In the genomic region with DNA sequence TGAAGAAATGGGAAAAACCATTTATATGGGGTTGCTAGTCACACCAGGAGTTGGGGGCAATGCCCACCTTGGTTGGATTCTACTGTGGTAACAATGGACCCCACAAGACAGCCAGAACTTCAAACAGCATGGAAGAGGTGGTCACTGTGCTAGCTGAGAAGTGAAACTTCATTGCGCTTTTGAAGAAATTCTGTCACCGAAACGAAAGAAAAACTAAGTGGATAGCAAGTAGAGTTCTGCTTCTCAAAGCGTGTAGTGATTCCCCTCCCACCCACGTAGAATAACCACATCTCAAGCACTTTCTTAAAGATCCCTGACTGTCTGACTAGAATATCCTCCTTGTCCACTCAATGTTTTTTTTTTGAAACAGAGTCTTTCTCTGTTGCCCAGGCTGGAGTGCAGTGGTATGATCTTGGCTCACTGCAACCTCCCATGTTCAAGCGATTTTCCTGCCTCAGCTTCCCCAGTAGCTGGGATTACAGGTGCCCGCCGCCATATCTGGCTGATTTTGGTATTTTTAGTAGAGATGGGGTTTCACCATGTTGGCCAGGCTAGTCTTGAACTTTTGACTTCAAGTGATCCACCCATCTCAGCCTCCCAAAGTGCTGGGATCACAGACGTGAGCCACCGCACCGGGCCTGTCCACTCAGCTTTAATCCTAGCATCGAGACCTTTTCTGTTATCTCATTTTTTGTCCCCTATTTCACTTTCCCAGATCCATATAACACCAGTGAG, we compare ENCODE assay signal across 11 cellular contexts. TPM values are rescaled to one million over a fixed set of nuclear protein-coding genes. Genes with fewer than 3 reads are reported as not detected.
DNase-seq lines count a peak whose midpoint lies in the region; ATAC-seq and TF ChIP-seq lines count a peak whose summit lies in the region.
"Had no signal": no experiment of that assay in that cellular context is flagged by ENCODE, and none has a peak within 500 bp of the region (broad histone marks: within the 10 kb centered on the region; RNA-seq: fewer than 3 reads in every experiment).

No MANE protein-coding gene starts in this region.

- peaks cover 16% of the 10 kb centered on the region for H3K27me3 Mint-ChIP-seq in activated CD8-positive, alpha-beta T cell treated with anti-CD3 and anti-CD28 coated beads for 36 hours

- intact Hi-C loops in right cardiac atrium (cut with DNase I) (no loop called here), Right ventricle myocardium superior (cut with DNase I) (no loop called here)
- intact Hi-C loops in activated CD8-positive, alpha-beta T cell treated with anti-CD3 and anti-CD28 coated beads for 36 hours (cut with micrococcal nuclease) = no loop called here

- DNase-seq in right atrium auricular region (ENCODE audit: low spot score) = peak; percentile 49
- no peak for DNase-seq in right cardiac atrium
- DNase-seq in activated CD8-positive, alpha-beta T cell treated with anti-CD3 and anti-CD28 coated beads for 36 hours = peak; percentile 42
- no peak for DNase-seq in 8988T
- DNase-seq in mucosa of gallbladder (ENCODE audit: low spot score) = no peak
- DNase-seq in Right ventricle myocardium superior = no peak
- DNase-seq in KBM-7 = no peak

- H3K9me3 Mint-ChIP-seq in activated CD8-positive, alpha-beta T cell treated with anti-CD3 and anti-CD28 coated beads for 36 hours = no peaks in the 10 kb centered on the region

- H3K27me3 ChIP-seq in right atrium auricular region (no peaks in the 10 kb centered on the region), right cardiac atrium (ENCODE audit: control insufficient read depth, insufficient read depth) (no peaks in the 10 kb centered on the region)

- H3K4me3 Mint-ChIP-seq in activated CD8-positive, alpha-beta T cell treated with anti-CD3 and anti-CD28 coated beads for 36 hours = peak overlapping the region; percentile 45

- peak overlapping the region; percentile 49 for H3K27ac Mint-ChIP-seq in activated CD8-positive, alpha-beta T cell treated with anti-CD3 and anti-CD28 coated beads for 36 hours

- in situ Hi-C loops in KBM-7 (cut with MboI; ENCODE audit: low pct_unique_long_range_greater_than_20kb, low sequenced_read_pairs) = no loop called here

- no peak overlapping the region for H3K4me3 ChIP-seq in right atrium auricular region
- no peak overlapping the region for H3K4me3 ChIP-seq in right cardiac atrium (ENCODE audit: low read length)

- H3K4me1 ChIP-seq in right atrium auricular region (no peaks in the 10 kb centered on the region), right cardiac atrium (ENCODE audit: control insufficient read depth, insufficient read depth, low read length) (no peaks in the 10 kb centered on the region)

- H3K9me3 ChIP-seq in right atrium auricular region = no peaks in the 10 kb centered on the region
- H3K9me3 ChIP-seq in right cardiac atrium (ENCODE audit: control insufficient read depth, low read length) = no peaks in the 10 kb centered on the region

- H3K36me3 Mint-ChIP-seq in activated CD8-positive, alpha-beta T cell treated with anti-CD3 and anti-CD28 coated beads for 36 hours (ENCODE audit: low read depth) = no peaks in the 10 kb centered on the region

- ATAC-seq in right cardiac atrium (no peak), HG03045 (IDR thresholded peaks at IDR 0.05; ENCODE audit: unreplicated experiment) (peak; percentile 99), Right ventricle myocardium superior (ENCODE audit: poor library complexity) (no peak)
- ATAC-seq in activated CD8-positive, alpha-beta T cell treated with anti-CD3 and anti-CD28 coated beads for 36 hours = peak; percentile 90

- no peak for TF ChIP-seq CTCF in right atrium auricular region (IDR thresholded peaks at IDR 0.05)
- no peak for TF ChIP-seq CTCF in activated CD8-positive, alpha-beta T cell treated with anti-CD3 and anti-CD28 coated beads for 36 hours (IDR thresholded peaks at IDR 0.05)

- WGBS in right cardiac atrium = 82% methylated on average over 12 of the region's 12 CpGs

- H3K36me3 ChIP-seq in right atrium auricular region = no peaks in the 10 kb centered on the region

- POLR2A ChIA-PET in activated CD8-positive, alpha-beta T cell treated with anti-CD3 and anti-CD28 coated beads for 36 hours (lab: Charles Lee) = interaction anchor here (0.6 to 1.0 kb wide), 2 partner anchors 90 to 377 kb away, joined by 3 read pairs; no protein-coding TSS in a partner anchor

- H3K27ac ChIP-seq in right atrium auricular region = no peak overlapping the region
- no peak overlapping the region for H3K27ac ChIP-seq in right cardiac atrium (ENCODE audit: low read length)

- peaks cover 8% of the 10 kb centered on the region for H3K4me1 Mint-ChIP-seq in activated CD8-positive, alpha-beta T cell treated with anti-CD3 and anti-CD28 coated beads for 36 hours (ENCODE audit: low read depth)

- CTCF ChIA-PET in activated CD8-positive, alpha-beta T cell treated with anti-CD3 and anti-CD28 coated beads for 36 hours (lab: Charles Lee) = interaction anchor here (1.0 to 1.8 kb wide), 6 partner anchors 9 to 545 kb away, joined by 3 to 9 read pairs (median 4); no protein-coding TSS in a partner anchor

RNA-seq across cellular contexts. Expression of a gene that starts 30.1 kb away (rescaled TPM):
- total RNA-seq in right atrium auricular region (not detected), right cardiac atrium (not detected), mucosa of gallbladder (1.0 TPM), Right ventricle myocardium superior (not detected)
- polyA plus RNA-seq in right cardiac atrium = not detected
- total RNA-seq in activated CD8-positive, alpha-beta T cell treated with anti-CD3 and anti-CD28 coated beads for 36 hours = 1 to 10 TPM; 5.3 to 7.5 TPM
- total RNA-seq: endothelial cell of umbilical vein, skeletal muscle tissue had no signal

RNA-seq across cellular contexts. Expression of a gene that starts 37.9 kb away (rescaled TPM):
- not detected for total RNA-seq in right atrium auricular region
- not detected for total RNA-seq in right cardiac atrium
- not detected for polyA plus RNA-seq in right cardiac atrium
- not detected for total RNA-seq in activated CD8-positive, alpha-beta T cell treated with anti-CD3 and anti-CD28 coated beads for 36 hours
- not detected for total RNA-seq in mucosa of gallbladder
- total RNA-seq in Right ventricle myocardium superior = not detected
- total RNA-seq: endothelial cell of umbilical vein, SK-MEL-5, skeletal muscle tissue had no signal
- polyA plus RNA-seq: endothelial cell of umbilical vein had no signal

RNA-seq across cellular contexts. Expression of a gene that starts 55.4 kb away (rescaled TPM):
- not detected for total RNA-seq in right atrium auricular region
- not detected for total RNA-seq in right cardiac atrium
- not detected for polyA plus RNA-seq in right cardiac atrium
- not detected for total RNA-seq in activated CD8-positive, alpha-beta T cell treated with anti-CD3 and anti-CD28 coated beads for 36 hours
- not detected for total RNA-seq in mucosa of gallbladder
- not detected for total RNA-seq in Right ventricle myocardium superior
- total RNA-seq: endothelial cell of umbilical vein, SK-MEL-5, skeletal muscle tissue had no signal
- polyA plus RNA-seq: endothelial cell of umbilical vein had no signal

RNA-seq across cellular contexts. Expression of a gene that starts 59.0 kb away (rescaled TPM):
- total RNA-seq in right atrium auricular region (not detected), right cardiac atrium (not detected), mucosa of gallbladder (not detected), Right ventricle myocardium superior (not detected)
- polyA plus RNA-seq in right cardiac atrium = not detected
- not detected for total RNA-seq in activated CD8-positive, alpha-beta T cell treated with anti-CD3 and anti-CD28 coated beads for 36 hours
- total RNA-seq: endothelial cell of umbilical vein, SK-MEL-5, skeletal muscle tissue had no signal
- polyA plus RNA-seq: endothelial cell of umbilical vein had no signal

Comparison
In these comparisons a context has a peak if more than half of its experiments do, and no peak if none do; other contexts are left out.
1. DNase-seq: peak in right atrium auricular region (single experiment) and activated CD8-positive, alpha-beta T cell treated with anti-CD3 and anti-CD28 coated beads for 36 hours (single experiment); none in right cardiac atrium (0 of 3), 8988T (single experiment), mucosa of gallbladder (single experiment), Right ventricle myocardium superior (single experiment) and KBM-7 (single experiment).
2. ATAC-seq: peak in HG03045 (single experiment) and activated CD8-positive, alpha-beta T cell treated with anti-CD3 and anti-CD28 coated beads for 36 hours (single experiment); none in right cardiac atrium (0 of 2) and Right ventricle myocardium superior (single experiment).